In genomic region chr2:237951878-237952277, GRCh38 we compare ENCODE assay signal across 28 cellular contexts.
"Had no signal": no experiment of that assay in that cellular context is flagged by ENCODE, and none has a peak within 500 bp of the region (broad histone marks: within the 10 kb centered on the region; RNA-seq: fewer than 3 reads in every experiment).

No MANE protein-coding gene starts in this region.

- H3K4me2 ChIP-seq: smooth muscle cell had no signal

- ATAC-seq: naive thymus-derived CD8-positive, alpha-beta T cell; natural killer cell treated with Interleukin-12 subunit alpha and Interleukin-12 subunit beta and Interleukin-15 and Interleukin-18, amount 100 ng/mL, for 72 hours; psoas muscle; right cardiac atrium; sciatic nerve; stimulated activated memory B cell treated with anti-CD40 and anti-IgM and Interleukin-4, amounts not matched to agents 10 μg/mL and 1 μg/mL and 100 μg/mL, for 72 hours; stimulated activated naive CD8-positive, alpha-beta T cell treated with anti-CD3 and anti-CD28 coated beads, Interleukin-15, amount 100 ng/mL, for 72 hours; stimulated activated naive CD8-positive, alpha-beta T cell treated with anti-CD3 and anti-CD28 coated beads, Interleukin-15, Interleukin-2, amounts not matched to agents 100 U/mL and 50 U/mL, for 24 hours; upper lobe of right lung had no signal

- H3K79me2 ChIP-seq: parathyroid adenoma had no signal

- H3K4me3 ChIP-seq: psoas muscle, skin epidermis, smooth muscle cell, spleen, suprapubic skin, testis, tibial artery, transverse colon, upper lobe of right lung, uterus had no signal

- H2AFZ ChIP-seq: parathyroid adenoma had no signal

- H3K27ac ChIP-seq: neutrophil, parathyroid adenoma, psoas muscle, skin epidermis, spleen, suprapubic skin, testis, tibial artery, transverse colon, upper lobe of right lung, uterus had no signal

- H3K4me1 ChIP-seq: parathyroid adenoma had no signal

- H3K9me3 ChIP-seq: neutrophil, psoas muscle, suprapubic skin, testis, tibial artery, transverse colon, upper lobe of right lung, uterus had no signal

- H3K36me3 ChIP-seq: neutrophil, spleen, suprapubic skin, tibial artery, transverse colon, upper lobe of right lung, uterus had no signal

- H3K9ac ChIP-seq: parathyroid adenoma had no signal

- DNase-seq: naive thymus-derived CD8-positive, alpha-beta T cell; nephron progenitor cell; nucleus accumbens; psoas muscle; right cardiac atrium; spleen; stimulated activated CD4-positive, alpha-beta T cell treated with anti-CD3 and anti-CD28 coated beads, Interleukin-12 subunit alpha, Interleukin-12 subunit beta, amount 100 ng/mL, for 4 hours; stimulated activated CD4-positive, alpha-beta T cell treated with anti-CD3 and anti-CD28 coated beads, Interleukin-1b, Interleukin-23, amount 100 ng/mL, for 48 hours; stimulated activated CD4-positive, alpha-beta T cell treated with anti-CD3 and anti-CD28 coated beads, Interleukin-4, amount 100 ng/mL, for 1 hour; stimulated activated CD4-positive, alpha-beta T cell treated with anti-CD3 and anti-CD28 coated beads, Interleukin-4, amount 100 ng/mL, for 4 hours; stimulated activated CD8-positive, alpha-beta memory T cell treated with anti-CD3 and anti-CD28 coated beads, Interleukin-4, amount 100 ng/mL, for 48 hours; stimulated activated naive CD4-positive, alpha-beta T cell; stimulated activated naive CD8-positive, alpha-beta T cell treated with anti-CD3 and anti-CD28 coated beads, Interleukin-15, amount 100 ng/mL, for 72 hours; stimulated activated naive CD8-positive, alpha-beta T cell treated with anti-CD3 and anti-CD28 coated beads, Interleukin-15, Interleukin-2, amounts not matched to agents 100 U/mL and 50 U/mL, for 24 hours; substantia nigra; testis; transverse colon; upper lobe of right lung; uterus had no signal

- H3K27me3 ChIP-seq: testis, uterus had no signal
